In the genomic region with DNA sequence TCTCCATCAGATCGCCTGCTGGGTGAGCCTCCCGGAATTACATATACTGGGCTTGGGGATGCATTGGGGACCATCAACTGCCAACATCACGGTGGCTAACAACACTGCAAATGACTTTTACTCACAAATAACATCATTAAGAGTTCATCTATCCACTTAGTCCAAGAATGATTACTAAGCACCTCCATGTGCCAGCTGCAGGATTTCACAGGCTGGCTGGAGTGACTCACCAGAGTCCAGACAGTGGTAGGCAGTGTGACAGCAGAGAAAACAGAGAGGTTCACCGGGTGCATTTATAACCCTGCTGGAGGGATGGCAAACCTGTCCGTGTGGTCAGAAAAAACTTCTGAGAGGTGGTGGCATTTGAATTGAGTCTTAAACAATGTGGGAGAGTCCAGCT, we compare ENCODE assay signal across 13 cellular contexts. TPM values are rescaled to one million over a fixed set of nuclear protein-coding genes. Genes with fewer than 3 reads are reported as not detected.
DNase-seq lines count a peak whose midpoint lies in the region; ATAC-seq and TF ChIP-seq lines count a peak whose summit lies in the region.
"Had no signal": no experiment of that assay in that cellular context is flagged by ENCODE, and none has a peak within 500 bp of the region (broad histone marks: within the 10 kb centered on the region; RNA-seq: fewer than 3 reads in every experiment).

No MANE protein-coding gene starts in this region.

- CTCF ChIA-PET in PC-3 (lab: Charles Lee), result no interaction called here

- H3K4me1 ChIP-seq in PC-3 (ENCODE audit: insufficient read depth, low read length) (peaks cover 39% of the 10 kb centered on the region), osteoblast (ENCODE audit: insufficient read depth, low read length) (peaks cover 42% of the 10 kb centered on the region)

- DNase-seq in EL (peak; percentile 79), PC-3 (peak; percentile 81), endothelial cell (ENCODE audit: low spot score) (no peak), osteoblast (ENCODE audit: insufficient read length, low spot score, missing footprints) (peak; percentile 87), T-helper 9 cell (no peak)
- DNase-seq: GDM1, Kasumi-1, natural killer cell had no signal

- no peaks in the 10 kb centered on the region for H3K9me2 ChIP-seq in PC-3 (replicated peaks; ENCODE audit: low read length)

- POLR2A ChIA-PET in PC-3 (lab: Charles Lee; ENCODE audit: unreplicated experiment), result no interaction called here

- H3K9me3 ChIP-seq in PC-3 (ENCODE audit: low read length) (no peaks in the 10 kb centered on the region), osteoblast (ENCODE audit: low read depth, low read length) (no peaks in the 10 kb centered on the region)

- H3K27me3 ChIP-seq in PC-3 (ENCODE audit: low read length), result no peaks in the 10 kb centered on the region
- H3K27me3 ChIP-seq in osteoblast (ENCODE audit: insufficient read depth, low read length), result no peaks in the 10 kb centered on the region

- H4K20me1 ChIP-seq in PC-3 (ENCODE audit: low read length) (peaks cover under 1% of the 10 kb centered on the region; the same call in 1 of the 2 replicates), osteoblast (ENCODE audit: insufficient read depth, low read length) (peaks cover 9% of the 10 kb centered on the region)

- H3F3A ChIP-seq in PC-3 (ENCODE audit: low read length, unreplicated experiment), result no peaks in the 10 kb centered on the region

- H3K4me3 ChIP-seq in PC-3 (ENCODE audit: low read length), result no peak overlapping the region
- H3K4me3 ChIP-seq in osteoblast (ENCODE audit: insufficient read depth, low read length), result no peak overlapping the region

- peaks cover 12% of the 10 kb centered on the region; the same call in 1 of the 2 replicates for H3K79me2 ChIP-seq in PC-3 (ENCODE audit: low read length)
- H3K79me2 ChIP-seq in osteoblast (ENCODE audit: insufficient read depth, low read length), result peaks cover 12% of the 10 kb centered on the region

- no peaks in the 10 kb centered on the region for H3K36me3 ChIP-seq in PC-3 (ENCODE audit: low read depth, low read length)
- no peaks in the 10 kb centered on the region for H3K36me3 ChIP-seq in osteoblast (ENCODE audit: insufficient read depth, low read length)

- H3K9ac ChIP-seq in PC-3 (ENCODE audit: low read length), result peak overlapping the region; percentile 15; the same call in 1 of the 2 replicates

- H3K27ac ChIP-seq in PC-3 (ENCODE audit: low read length), result peak overlapping the region; percentile 55
- peak overlapping the region; percentile 84 for H3K27ac ChIP-seq in osteoblast (ENCODE audit: low read depth, low read length)

- H3K4me1 Mint-ChIP-seq in endothelial cell (ENCODE audit: unreplicated experiment), result peaks cover 34% of the 10 kb centered on the region

- H2AFZ ChIP-seq in PC-3 (ENCODE audit: low read length) (no peak overlapping the region), osteoblast (ENCODE audit: low read length) (peak overlapping the region; percentile 13)

- H3K4me2 ChIP-seq in PC-3 (ENCODE audit: low read length) (peak overlapping the region; percentile 90; the same call in 1 of the 2 replicates), osteoblast (ENCODE audit: insufficient read depth, low read length) (peak overlapping the region; percentile 33)

- ATAC-seq in PC-3 (peak; percentile 57), GM21528 (IDR thresholded peaks at IDR 0.05; ENCODE audit: low FRiP score, unreplicated experiment) (no peak), HG03442 (IDR thresholded peaks at IDR 0.05; ENCODE audit: unreplicated experiment) (no peak), GM18867 (IDR thresholded peaks at IDR 0.05; ENCODE audit: unreplicated experiment) (no peak)
- ATAC-seq: activated CD4-positive, CD25-positive, alpha-beta regulatory T cell treated with anti-CD3 and anti-CD28 coated beads, Interleukin-2, amount 50 U/mL, for 24 hours; natural killer cell had no signal

- H3K4me3 Mint-ChIP-seq in endothelial cell (ENCODE audit: unreplicated experiment), result peak overlapping the region; percentile 56
- H3K4me3 Mint-ChIP-seq: natural killer cell had no signal

- no peaks in the 10 kb centered on the region for H3K9me3 Mint-ChIP-seq in endothelial cell (ENCODE audit: unreplicated experiment)
- H3K9me3 Mint-ChIP-seq: natural killer cell had no signal

- H3K36me3 Mint-ChIP-seq in endothelial cell (ENCODE audit: low read depth, unreplicated experiment), result no peaks in the 10 kb centered on the region
- H3K36me3 Mint-ChIP-seq: natural killer cell had no signal

- H3K27me3 Mint-ChIP-seq in endothelial cell (ENCODE audit: unreplicated experiment), result peaks cover 20% of the 10 kb centered on the region

- TF ChIP-seq CTCF in PC-3 (conservative IDR thresholded peaks at IDR 0.05; ENCODE audit: low read depth, low read length), result no peak
- no peak for TF ChIP-seq CTCF in endothelial cell (IDR thresholded peaks at IDR 0.05; ENCODE audit: unreplicated experiment)
- TF ChIP-seq CTCF in osteoblast (IDR thresholded peaks at IDR 0.05; ENCODE audit: extremely low read depth, low read depth, low read length), result peak; percentile 24

- intact Hi-C loops in PC-3 (cut with micrococcal nuclease), result loop anchor here (5.0 kb wide), 4 partner anchors 213 to 1328 kb away; no protein-coding TSS in a partner anchor

- H3K27ac Mint-ChIP-seq in endothelial cell (ENCODE audit: unreplicated experiment), result no peak overlapping the region
- H3K27ac Mint-ChIP-seq: natural killer cell had no signal

- BruUV-seq in PC-3 (replicated peaks; lab: Mats Ljungman, UMichigan), result no TSS peak

RNA-seq across cellular contexts. Expression of a gene that starts 3.2 kb away (rescaled TPM):
- total RNA-seq in PC-3 (2014; rRNA removed) (120 and 136 TPM in 2 replicates), endothelial cell (ENCODE audit: unreplicated experiment) (125 TPM), osteoblast (2,046 and 2,181 TPM in 2 replicates)

RNA-seq across cellular contexts. Expression of a gene that starts 36.0 kb away (rescaled TPM):
- 1.3 and 1.5 TPM in 2 replicates for total RNA-seq in PC-3 (2014; rRNA removed)
- 3.0 TPM for total RNA-seq in endothelial cell (ENCODE audit: unreplicated experiment)
- total RNA-seq in osteoblast, result 0.59 and 4.0 TPM in 2 replicates
- total RNA-seq: natural killer cell, urinary bladder had no signal

RNA-seq across cellular contexts. Expression of a gene that starts 51.4 kb away (rescaled TPM):
- 0.11 TPM in 1 of 2 replicates, not detected in the other for total RNA-seq in PC-3 (2014; rRNA removed)
- not detected for total RNA-seq in endothelial cell (ENCODE audit: unreplicated experiment)
- not detected in 2 replicates for total RNA-seq in osteoblast
- total RNA-seq: natural killer cell, urinary bladder had no signal

Comparison
In these comparisons a context has a peak if more than half of its experiments do, and no peak if none do; other contexts are left out.
1. DNase-seq: peak in EL (single experiment), PC-3 (single experiment) and osteoblast (single experiment); none in endothelial cell (single experiment) and T-helper 9 cell (single experiment).
2. RNA of a gene that starts 3.2 kb away (total RNA-seq): 2,046 to 2,181 TPM in osteoblast; 125 TPM in endothelial cell (single experiment) and 120 to 136 TPM in PC-3; every median in the first group is over 10 times any median in the second.